Comparison of ENCODE assay signal across 19 cellular contexts in genomic region chr22:32837803-32838202, GRCh38. TPM values are rescaled to one million over a fixed set of nuclear protein-coding genes. Genes with fewer than 3 reads are reported as not detected.
DNase-seq lines count a peak whose midpoint lies in the region; ATAC-seq and TF ChIP-seq lines count a peak whose summit lies in the region.
"Had no signal": no experiment of that assay in that cellular context is flagged by ENCODE, and none has a peak within 500 bp of the region (broad histone marks: within the 10 kb centered on the region; RNA-seq: fewer than 3 reads in every experiment).

No MANE protein-coding gene starts in this region.

- H3K9me3 ChIP-seq in BLaER1 (no peaks in the 10 kb centered on the region), stomach smooth muscle (ENCODE audit: control insufficient read depth in 2 of 2, low read length in 2 of 2) (no peaks in the 10 kb centered on the region)

- peak overlapping the region; percentile 43 for H3K27ac Mint-ChIP-seq in HFFc6
- H3K27ac Mint-ChIP-seq in endothelial cell (ENCODE audit: unreplicated experiment): no peak overlapping the region

- H3K9ac ChIP-seq in BLaER1: no peak overlapping the region
- no peak overlapping the region for H3K9ac ChIP-seq in stomach smooth muscle (ENCODE audit: low read length in 2 of 2)

- H3K4me2 ChIP-seq in BLaER1: peak overlapping the region; percentile 83

- H4K20me1 ChIP-seq in BLaER1: no peaks in the 10 kb centered on the region

- H3K27me3 ChIP-seq in BLaER1 (no peaks in the 10 kb centered on the region), stomach smooth muscle (ENCODE audit: control insufficient read depth in 1 of 2, insufficient read depth in 2 of 2, low read length in 2 of 2) (no peaks in the 10 kb centered on the region)

- H3K4me3 ChIP-seq in BLaER1 (no peak overlapping the region), stomach smooth muscle (ENCODE audit: low read length in 2 of 2) (no peak overlapping the region)

- TF ChIP-seq CTCF in HFFc6 (IDR thresholded peaks at IDR 0.05) (no peak), endothelial cell (IDR thresholded peaks at IDR 0.05; ENCODE audit: unreplicated experiment) (no peak)

- no peaks in the 10 kb centered on the region for H3K36me3 ChIP-seq in BLaER1
- H3K36me3 ChIP-seq in stomach smooth muscle (ENCODE audit: control insufficient read depth in 2 of 2, insufficient read depth in 2 of 2, low read length in 2 of 2): peaks cover 10% of the 10 kb centered on the region in 2 donors

- DNase-seq in HFFc6 (no peak), endothelial cell (ENCODE audit: low spot score) (no peak), NCI-H446 (lab: John Stamatoyannopoulos, UW) (no peak), SHP77 (lab: John Stamatoyannopoulos, UW) (no peak)
- DNase-seq: DMS79; H7; KBM-7; MM.1S; NCI-H1092; NCI-H1436; NCI-H187 treated with DMSO at 0.1 percent for 48 hours; NCI-H2107; NCI-H748 treated with DMSO at 0.1 percent for 48 hours; NK-92 treated with Interleukin-12 subunit alpha and Interleukin-12 subunit beta, amount 100 ng/mL, for 24 hours had no signal

- H3K27me3 Mint-ChIP-seq in HFFc6 (ENCODE audit: insufficient read depth) (peaks cover 9% of the 10 kb centered on the region; the same call in 1 of the 2 replicates), endothelial cell (ENCODE audit: unreplicated experiment) (peaks cover 6% of the 10 kb centered on the region)

- H3K27ac ChIP-seq in BLaER1 (peak overlapping the region; percentile 62; the same call in 1 of the 2 replicates), stomach smooth muscle (ENCODE audit: low read length) (peak overlapping the region; percentile 67)
- H3K27ac ChIP-seq: RWPE1 had no signal

- no peak for ATAC-seq in HG03520 (IDR thresholded peaks at IDR 0.05; ENCODE audit: unreplicated experiment)
- ATAC-seq: SK-N-SH treated with all-trans-retinoic acid at 6 μM for 48 hours had no signal

- H3K36me3 Mint-ChIP-seq in HFFc6 (ENCODE audit: low read depth) (peaks cover 9% of the 10 kb centered on the region; the same call in 1 of the 2 replicates), endothelial cell (ENCODE audit: low read depth, unreplicated experiment) (peaks cover 17% of the 10 kb centered on the region)

- H3K9me3 Mint-ChIP-seq in HFFc6 (no peaks in the 10 kb centered on the region), endothelial cell (ENCODE audit: unreplicated experiment) (no peaks in the 10 kb centered on the region)

- H3K4me1 ChIP-seq in BLaER1: peaks cover 85% of the 10 kb centered on the region
- H3K4me1 ChIP-seq in stomach smooth muscle (ENCODE audit: control insufficient read depth, insufficient read depth, low read length): peaks cover 59% of the 10 kb centered on the region

- no peak overlapping the region for H3K4me3 Mint-ChIP-seq in HFFc6
- H3K4me3 Mint-ChIP-seq in endothelial cell (ENCODE audit: unreplicated experiment): peak overlapping the region; percentile 9

- H3K4me1 Mint-ChIP-seq in HFFc6 (ENCODE audit: low read depth) (peaks cover 51% of the 10 kb centered on the region), endothelial cell (ENCODE audit: unreplicated experiment) (peaks cover 44% of the 10 kb centered on the region)

RNA-seq across cellular contexts. Expression of gene TIMP3, which starts 36.3 kb away (rescaled TPM):
- total RNA-seq in HFFc6 (2021; fragmentation: NEBNext Ultra II Directional; extraction: Animal tissue kit (Norgen Biotek cat#: 25700)): 100 to 1,000 TPM; 303 to 525 (median 354) TPM
- total RNA-seq in endothelial cell (ENCODE audit: unreplicated experiment): 73.5 TPM
